1 cellular context compared by ENCODE assay signal in genomic region chr3:65665922-65666321, GRCh38.
TF ChIP-seq lines count a peak whose summit lies in the region.

No MANE protein-coding gene starts in this region.

TF ChIP-seq in IMR-90, 13 proteins besides CTCF, POLR2A, EP300 and RAD21 (continued from another document):
- TF ChIP-seq ELK1 (IDR thresholded peaks at IDR 0.05; ENCODE audit: borderline replicate concordance, low read depth, low read length) (no peak), MAZ (IDR thresholded peaks at IDR 0.05; ENCODE audit: borderline replicate concordance, low read depth, low read length) (no peak), NFE2L2 (IDR thresholded peaks at IDR 0.05; ENCODE audit: low read depth, low read length) (no peak), SMC3 (IDR thresholded peaks at IDR 0.05; ENCODE audit: low read depth, low read length) (no peak), CEBPB (IDR thresholded peaks at IDR 0.05; ENCODE audit: low read depth, low read length) (no peak), CHD1 (IDR thresholded peaks at IDR 0.05; ENCODE audit: low read depth, low read length) (no peak), BHLHE40 (IDR thresholded peaks at IDR 0.05; ENCODE audit: low read depth, low read length) (no peak), MAFK (IDR thresholded peaks at IDR 0.05; ENCODE audit: low read depth, low read length) (no peak)
